28 cellular contexts compared by ENCODE assay signal in genomic region chr4:95445251-95445650, GRCh38.
"Had no signal": no experiment of that assay in that cellular context is flagged by ENCODE, and none has a peak within 500 bp of the region (broad histone marks: within the 10 kb centered on the region; RNA-seq: fewer than 3 reads in every experiment).

No MANE protein-coding gene starts in this region.

- H3K27ac Mint-ChIP-seq: endodermal cell; immature natural killer cell; memory B cell; natural killer cell; progenitor cell of endocrine pancreas; stimulated activated effector memory CD8-positive, alpha-beta T cell treated with anti-CD3 and anti-CD28 coated beads, Interleukin-12 subunit alpha, Interleukin-12 subunit beta, amount 100 ng/mL, for 72 hours had no signal

- H3K9me3 Mint-ChIP-seq: endodermal cell had no signal

- H3K27ac ChIP-seq: esophagus muscularis mucosa, heart right ventricle, lower lobe of right lung, neutrophil, pancreas, right atrium auricular region, transverse colon, upper lobe of right lung, uterus had no signal

- H3K4me3 ChIP-seq: esophagus muscularis mucosa, heart right ventricle, lower lobe of right lung, right atrium auricular region, smooth muscle cell, transverse colon, upper lobe of right lung, uterus had no signal

- H3K27me3 Mint-ChIP-seq: memory B cell, progenitor cell of endocrine pancreas had no signal

- H3K4me3 Mint-ChIP-seq: endodermal cell; immature natural killer cell; memory B cell; natural killer cell; stimulated activated effector memory CD8-positive, alpha-beta T cell treated with anti-CD3 and anti-CD28 coated beads, Interleukin-12 subunit alpha, Interleukin-12 subunit beta, amount 100 ng/mL, for 72 hours had no signal

- H3K36me3 Mint-ChIP-seq: immature natural killer cell; memory B cell; natural killer cell; stimulated activated effector memory CD8-positive, alpha-beta T cell treated with anti-CD3 and anti-CD28 coated beads, Interleukin-12 subunit alpha, Interleukin-12 subunit beta, amount 100 ng/mL, for 72 hours had no signal

- ATAC-seq: heart right ventricle; left ventricle myocardium superior; lower lobe of right lung; natural killer cell; sciatic nerve; stimulated activated effector memory CD8-positive, alpha-beta T cell treated with anti-CD3 and anti-CD28 coated beads, Interleukin-12 subunit alpha, Interleukin-12 subunit beta, amount 100 ng/mL, for 72 hours; stimulated activated naive CD8-positive, alpha-beta T cell treated with anti-CD3 and anti-CD28 coated beads, Interleukin-15, Interleukin-2, amounts not matched to agents 100 U/mL and 50 U/mL, for 24 hours; upper lobe of right lung had no signal

- DNase-seq: central memory CD4-positive, alpha-beta T cell; cortex of kidney; effector CD4-positive, alpha-beta T cell; endodermal cell; foreskin melanocyte; glutamatergic neuron; heart right ventricle; hypothalamus; immature natural killer cell; left ventricle myocardium superior; lower lobe of right lung; natural killer cell; pancreas; stimulated activated CD4-positive, alpha-beta T cell treated with anti-CD3 and anti-CD28 coated beads, Interleukin-12 subunit alpha, Interleukin-12 subunit beta, amount 100 ng/mL, for 4 hours; stimulated activated CD4-positive, alpha-beta T cell treated with anti-CD3 and anti-CD28 coated beads, Interleukin-2, amount 100 ng/mL, for 24 hours; stimulated activated CD4-positive, alpha-beta T cell treated with anti-CD3 and anti-CD28 coated beads, Interleukin-4, amount 100 ng/mL, for 24 hours; stimulated activated naive CD8-positive, alpha-beta T cell treated with anti-CD3 and anti-CD28 coated beads, Interleukin-15, Interleukin-2, amounts not matched to agents 100 U/mL and 50 U/mL, for 24 hours; transverse colon; upper lobe of right lung; uterus had no signal

- H3K4me1 Mint-ChIP-seq: immature natural killer cell; memory B cell; natural killer cell; stimulated activated effector memory CD8-positive, alpha-beta T cell treated with anti-CD3 and anti-CD28 coated beads, Interleukin-12 subunit alpha, Interleukin-12 subunit beta, amount 100 ng/mL, for 72 hours had no signal
